In the genomic region with DNA sequence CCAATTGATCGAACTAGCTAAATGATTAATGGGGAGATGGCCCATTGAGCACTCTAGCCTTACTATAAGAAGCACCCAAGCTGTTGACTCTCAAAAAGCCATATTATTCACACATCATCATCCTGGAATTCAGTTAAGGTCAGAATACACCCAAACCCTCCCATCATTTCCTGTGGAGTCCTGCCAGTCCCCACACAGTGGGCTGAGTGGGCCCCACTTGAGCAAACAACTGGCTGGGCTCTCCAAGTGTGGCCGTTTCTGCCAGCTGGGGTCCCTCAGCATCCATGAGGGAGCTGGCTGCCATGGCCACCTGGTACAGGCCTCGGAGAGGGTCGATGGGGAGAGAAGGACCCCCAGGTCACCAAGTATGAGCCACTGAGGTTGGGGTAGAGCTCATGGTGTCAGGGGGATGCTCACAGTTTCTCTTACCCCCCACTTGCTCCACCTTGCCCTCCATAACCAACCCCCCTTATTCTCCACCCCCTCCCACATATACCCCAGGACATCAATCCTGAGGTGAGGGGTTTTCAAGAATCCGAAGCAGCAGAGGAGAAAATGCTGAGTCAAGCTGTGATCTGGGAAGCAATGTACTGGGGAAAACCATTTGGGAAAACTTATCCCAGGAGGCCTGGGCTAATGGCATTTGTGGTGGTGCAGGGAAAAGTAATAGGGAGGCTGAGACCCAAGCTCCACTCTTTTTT, we compare ENCODE assay signal across 16 cellular contexts.
DNase-seq lines count a peak whose midpoint lies in the region; ATAC-seq and TF ChIP-seq lines count a peak whose summit lies in the region.
"Had no signal": no experiment of that assay in that cellular context is flagged by ENCODE, and none has a peak within 500 bp of the region (broad histone marks: within the 10 kb centered on the region; RNA-seq: fewer than 3 reads in every experiment).

No MANE protein-coding gene starts in this region.

- H3K36me3 Mint-ChIP-seq in activated T-helper 2 cell treated with anti-CD3 and anti-CD28 coated beads, Interferon-gamma antibody, Interleukin-2, Interleukin-4, amounts not matched to agents 10 μg/mL and 5 μg/mL and 100 μg/mL, durations not matched to agents 14 hours and 24 hours and 36 hours (ENCODE audit: low read depth): no peaks in the 10 kb centered on the region

- H3K4me3 Mint-ChIP-seq in activated T-helper 2 cell treated with anti-CD3 and anti-CD28 coated beads, Interferon-gamma antibody, Interleukin-2, Interleukin-4, amounts not matched to agents 10 μg/mL and 5 μg/mL and 100 μg/mL, durations not matched to agents 14 hours and 24 hours and 36 hours (ENCODE audit: low read depth): no peak overlapping the region

- peak; percentile 62 for DNase-seq in AG20443 (ENCODE audit: low spot score)
- peak; percentile 83 for DNase-seq in M059J (ENCODE audit: low read depth)
- no peak for DNase-seq in coronary artery (ENCODE audit: low spot score)
- peak; percentile 30 for DNase-seq in myocyte (ENCODE audit: low read depth)
- no peak for DNase-seq in anterior cingulate cortex (lab: John Stamatoyannopoulos, UW)
- no peak for DNase-seq in HAP-1 (ENCODE audit: low spot score in 2 of 2)
- no peak for DNase-seq in activated T-helper 2 cell treated with anti-CD3 and anti-CD28 coated beads, Interferon-gamma antibody, Interleukin-2, Interleukin-4, amounts not matched to agents 10 μg/mL and 5 μg/mL and 100 μg/mL, durations not matched to agents 14 hours and 24 hours and 36 hours (ENCODE audit: low spot score)
- DNase-seq: effector CD8-positive, alpha-beta T cell; GOT3; Kasumi-1; NCI-H446 treated with DMSO at 0.1 percent for 48 hours; sigmoid colon; uterus had no signal

- TF ChIP-seq CTCF in coronary artery (IDR thresholded peaks at IDR 0.05): no peak

- H3K4me3 ChIP-seq in coronary artery (peak overlapping the region; percentile 3), HAP-1 (no peak overlapping the region)
- H3K4me3 ChIP-seq: sigmoid colon, uterus had no signal

- no peaks in the 10 kb centered on the region for H3K4me1 ChIP-seq in HAP-1
- H3K4me1 ChIP-seq: uterus had no signal

- intact Hi-C loops in activated T-helper 2 cell treated with anti-CD3 and anti-CD28 coated beads, Interferon-gamma antibody, Interleukin-2, Interleukin-4, amounts not matched to agents 10 μg/mL and 5 μg/mL and 100 μg/mL, durations not matched to agents 14 hours and 24 hours and 36 hours (cut with micrococcal nuclease): no loop called here

- peak overlapping the region; percentile 29 to 83 for H3K27ac ChIP-seq in coronary artery
- H3K27ac ChIP-seq: sigmoid colon, uterus had no signal

- no peak for ATAC-seq in GM19023 (IDR thresholded peaks at IDR 0.05; ENCODE audit: unreplicated experiment)
- ATAC-seq: activated CD4-positive, CD25-positive, alpha-beta regulatory T cell treated with anti-CD3 and anti-CD28 coated beads, Interleukin-2, amount 50 U/mL, for 24 hours; Right ventricle myocardium inferior had no signal

- in situ Hi-C loops in HAP-1 (cut with MboI; ENCODE audit: low sequenced_read_pairs): no loop called here

- peaks cover 4% of the 10 kb centered on the region; the same call in 1 of the 2 replicates for H3K27me3 ChIP-seq in HAP-1 (ENCODE audit: low read depth)
- H3K27me3 ChIP-seq: sigmoid colon, uterus had no signal

- no peaks in the 10 kb centered on the region for H3K9me3 ChIP-seq in HAP-1
- H3K9me3 ChIP-seq: sigmoid colon, uterus had no signal

- peaks cover 5% of the 10 kb centered on the region for H3K4me1 Mint-ChIP-seq in activated T-helper 2 cell treated with anti-CD3 and anti-CD28 coated beads, Interferon-gamma antibody, Interleukin-2, Interleukin-4, amounts not matched to agents 10 μg/mL and 5 μg/mL and 100 μg/mL, durations not matched to agents 14 hours and 24 hours and 36 hours (ENCODE audit: low read depth)

- no peaks in the 10 kb centered on the region for H3K36me3 ChIP-seq in HAP-1 (replicated peaks)
- H3K36me3 ChIP-seq: sigmoid colon, uterus had no signal

- H3K27ac Mint-ChIP-seq in activated T-helper 2 cell treated with anti-CD3 and anti-CD28 coated beads, Interferon-gamma antibody, Interleukin-2, Interleukin-4, amounts not matched to agents 10 μg/mL and 5 μg/mL and 100 μg/mL, durations not matched to agents 14 hours and 24 hours and 36 hours: no peak overlapping the region

- H3K9me3 Mint-ChIP-seq in activated T-helper 2 cell treated with anti-CD3 and anti-CD28 coated beads, Interferon-gamma antibody, Interleukin-2, Interleukin-4, amounts not matched to agents 10 μg/mL and 5 μg/mL and 100 μg/mL, durations not matched to agents 14 hours and 24 hours and 36 hours: no peaks in the 10 kb centered on the region

- peaks cover 22% of the 10 kb centered on the region for H3K27me3 Mint-ChIP-seq in activated T-helper 2 cell treated with anti-CD3 and anti-CD28 coated beads, Interferon-gamma antibody, Interleukin-2, Interleukin-4, amounts not matched to agents 10 μg/mL and 5 μg/mL and 100 μg/mL, durations not matched to agents 14 hours and 24 hours and 36 hours (ENCODE audit: low read depth)

Comparison
In these comparisons a context has a peak if more than half of its experiments do, and no peak if none do; other contexts are left out.
1. DNase-seq: peak in AG20443 (single experiment), M059J (single experiment) and myocyte (single experiment); none in coronary artery (single experiment), anterior cingulate cortex (0 of 58), HAP-1 (0 of 2) and activated T-helper 2 cell treated with anti-CD3 and anti-CD28 coated beads, Interferon-gamma antibody, Interleukin-2, Interleukin-4, amounts not matched to agents 10 μg/mL and 5 μg/mL and 100 μg/mL, durations not matched to agents 14 hours and 24 hours and 36 hours (single experiment).